ENCODE assay signal across 1 cellular context in the genomic region with DNA sequence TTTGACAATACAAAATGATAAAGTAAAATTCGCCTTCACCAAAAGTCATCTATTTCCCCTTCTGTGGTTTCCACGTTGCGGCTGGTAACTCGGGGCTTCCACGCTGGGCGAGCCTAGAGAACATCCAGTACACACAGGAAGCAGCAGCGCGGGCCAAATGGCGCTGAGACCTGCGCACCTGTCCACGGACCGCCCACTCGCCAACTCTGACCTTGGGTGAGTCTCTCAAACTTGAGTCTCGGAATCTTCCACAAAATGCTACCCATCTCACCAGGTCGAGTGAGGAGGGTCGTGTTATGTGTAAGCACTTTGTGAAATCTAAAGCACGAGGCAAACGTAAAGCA.
TF ChIP-seq lines count a peak whose summit lies in the region.

No MANE protein-coding gene starts in this region.

TF ChIP-seq in K562, 482 proteins besides CTCF, POLR2A, EP300 and RAD21 (continued from another document and continues in another):
- peak; percentile 59 for TF ChIP-seq TAF1 (IDR thresholded peaks at IDR 0.05; ENCODE audit: control insufficient read depth, extremely low read depth, insufficient read depth, low read length, severe bottlenecking)
- TF ChIP-seq, protein P1, sequence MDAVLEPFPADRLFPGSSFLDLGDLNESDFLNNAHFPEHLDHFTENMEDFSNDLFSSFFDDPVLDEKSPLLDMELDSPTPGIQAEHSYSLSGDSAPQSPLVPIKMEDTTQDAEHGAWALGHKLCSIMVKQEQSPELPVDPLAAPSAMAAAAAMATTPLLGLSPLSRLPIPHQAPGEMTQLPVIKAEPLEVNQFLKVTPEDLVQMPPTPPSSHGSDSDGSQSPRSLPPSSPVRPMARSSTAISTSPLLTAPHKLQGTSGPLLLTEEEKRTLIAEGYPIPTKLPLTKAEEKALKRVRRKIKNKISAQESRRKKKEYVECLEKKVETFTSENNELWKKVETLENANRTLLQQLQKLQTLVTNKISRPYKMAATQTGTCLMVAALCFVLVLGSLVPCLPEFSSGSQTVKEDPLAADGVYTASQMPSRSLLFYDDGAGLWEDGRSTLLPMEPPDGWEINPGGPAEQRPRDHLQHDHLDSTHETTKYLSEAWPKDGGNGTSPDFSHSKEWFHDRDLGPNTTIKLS (IDR thresholded peaks at IDR 0.05; ENCODE audit: borderline replicate concordance, low read depth) = no peak
- no peak for TF ChIP-seq PURB (CRISPR knock-in tag; IDR thresholded peaks at IDR 0.05; ENCODE audit: low read depth)
- no peak for TF ChIP-seq ZKSCAN3 (CRISPR knock-in tag; IDR thresholded peaks at IDR 0.05)
- TF ChIP-seq, protein P2, sequence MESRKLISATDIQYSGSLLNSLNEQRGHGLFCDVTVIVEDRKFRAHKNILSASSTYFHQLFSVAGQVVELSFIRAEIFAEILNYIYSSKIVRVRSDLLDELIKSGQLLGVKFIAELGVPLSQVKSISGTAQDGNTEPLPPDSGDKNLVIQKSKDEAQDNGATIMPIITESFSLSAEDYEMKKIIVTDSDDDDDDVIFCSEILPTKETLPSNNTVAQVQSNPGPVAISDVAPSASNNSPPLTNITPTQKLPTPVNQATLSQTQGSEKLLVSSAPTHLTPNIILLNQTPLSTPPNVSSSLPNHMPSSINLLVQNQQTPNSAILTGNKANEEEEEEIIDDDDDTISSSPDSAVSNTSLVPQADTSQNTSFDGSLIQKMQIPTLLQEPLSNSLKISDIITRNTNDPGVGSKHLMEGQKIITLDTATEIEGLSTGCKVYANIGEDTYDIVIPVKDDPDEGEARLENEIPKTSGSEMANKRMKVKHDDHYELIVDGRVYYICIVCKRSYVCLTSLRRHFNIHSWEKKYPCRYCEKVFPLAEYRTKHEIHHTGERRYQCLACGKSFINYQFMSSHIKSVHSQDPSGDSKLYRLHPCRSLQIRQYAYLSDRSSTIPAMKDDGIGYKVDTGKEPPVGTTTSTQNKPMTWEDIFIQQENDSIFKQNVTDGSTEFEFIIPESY (CRISPR knock-in tag; IDR thresholded peaks at IDR 0.05) = no peak
- peak; percentile 46; the same call in 1 of the 2 replicates for TF ChIP-seq SNIP1 (IDR thresholded peaks at IDR 0.05; ENCODE audit: low read depth)
- TF ChIP-seq MXI1 (IDR thresholded peaks at IDR 0.05; ENCODE audit: low read depth, low read length) = 0 out of 2 replicates have a peak, but pooled peaks have one; percentile 10
- no peak for TF ChIP-seq CREB1 (IDR thresholded peaks at IDR 0.05)
- TF ChIP-seq CREB1 (CRISPR knock-in tag; IDR thresholded peaks at IDR 0.05) = no peak
- no peak for TF ChIP-seq TAF9B (IDR thresholded peaks at IDR 0.05; ENCODE audit: partially characterized antibody)
- no peak for TF ChIP-seq KAT2B (IDR thresholded peaks at IDR 0.05; ENCODE audit: low read depth, low read length)
- TF ChIP-seq, protein P3, sequence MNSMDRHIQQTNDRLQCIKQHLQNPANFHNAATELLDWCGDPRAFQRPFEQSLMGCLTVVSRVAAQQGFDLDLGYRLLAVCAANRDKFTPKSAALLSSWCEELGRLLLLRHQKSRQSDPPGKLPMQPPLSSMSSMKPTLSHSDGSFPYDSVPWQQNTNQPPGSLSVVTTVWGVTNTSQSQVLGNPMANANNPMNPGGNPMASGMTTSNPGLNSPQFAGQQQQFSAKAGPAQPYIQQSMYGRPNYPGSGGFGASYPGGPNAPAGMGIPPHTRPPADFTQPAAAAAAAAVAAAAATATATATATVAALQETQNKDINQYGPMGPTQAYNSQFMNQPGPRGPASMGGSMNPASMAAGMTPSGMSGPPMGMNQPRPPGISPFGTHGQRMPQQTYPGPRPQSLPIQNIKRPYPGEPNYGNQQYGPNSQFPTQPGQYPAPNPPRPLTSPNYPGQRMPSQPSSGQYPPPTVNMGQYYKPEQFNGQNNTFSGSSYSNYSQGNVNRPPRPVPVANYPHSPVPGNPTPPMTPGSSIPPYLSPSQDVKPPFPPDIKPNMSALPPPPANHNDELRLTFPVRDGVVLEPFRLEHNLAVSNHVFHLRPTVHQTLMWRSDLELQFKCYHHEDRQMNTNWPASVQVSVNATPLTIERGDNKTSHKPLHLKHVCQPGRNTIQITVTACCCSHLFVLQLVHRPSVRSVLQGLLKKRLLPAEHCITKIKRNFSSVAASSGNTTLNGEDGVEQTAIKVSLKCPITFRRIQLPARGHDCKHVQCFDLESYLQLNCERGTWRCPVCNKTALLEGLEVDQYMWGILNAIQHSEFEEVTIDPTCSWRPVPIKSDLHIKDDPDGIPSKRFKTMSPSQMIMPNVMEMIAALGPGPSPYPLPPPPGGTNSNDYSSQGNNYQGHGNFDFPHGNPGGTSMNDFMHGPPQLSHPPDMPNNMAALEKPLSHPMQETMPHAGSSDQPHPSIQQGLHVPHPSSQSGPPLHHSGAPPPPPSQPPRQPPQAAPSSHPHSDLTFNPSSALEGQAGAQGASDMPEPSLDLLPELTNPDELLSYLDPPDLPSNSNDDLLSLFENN (IDR thresholded peaks at IDR 0.05; ENCODE audit: low read depth in 2 of 2, low read length in 2 of 2) = no peak
- TF ChIP-seq DMBX1 (CRISPR knock-in tag; IDR thresholded peaks at IDR 0.05; ENCODE audit: borderline replicate concordance) = no peak
- TF ChIP-seq, protein P4, sequence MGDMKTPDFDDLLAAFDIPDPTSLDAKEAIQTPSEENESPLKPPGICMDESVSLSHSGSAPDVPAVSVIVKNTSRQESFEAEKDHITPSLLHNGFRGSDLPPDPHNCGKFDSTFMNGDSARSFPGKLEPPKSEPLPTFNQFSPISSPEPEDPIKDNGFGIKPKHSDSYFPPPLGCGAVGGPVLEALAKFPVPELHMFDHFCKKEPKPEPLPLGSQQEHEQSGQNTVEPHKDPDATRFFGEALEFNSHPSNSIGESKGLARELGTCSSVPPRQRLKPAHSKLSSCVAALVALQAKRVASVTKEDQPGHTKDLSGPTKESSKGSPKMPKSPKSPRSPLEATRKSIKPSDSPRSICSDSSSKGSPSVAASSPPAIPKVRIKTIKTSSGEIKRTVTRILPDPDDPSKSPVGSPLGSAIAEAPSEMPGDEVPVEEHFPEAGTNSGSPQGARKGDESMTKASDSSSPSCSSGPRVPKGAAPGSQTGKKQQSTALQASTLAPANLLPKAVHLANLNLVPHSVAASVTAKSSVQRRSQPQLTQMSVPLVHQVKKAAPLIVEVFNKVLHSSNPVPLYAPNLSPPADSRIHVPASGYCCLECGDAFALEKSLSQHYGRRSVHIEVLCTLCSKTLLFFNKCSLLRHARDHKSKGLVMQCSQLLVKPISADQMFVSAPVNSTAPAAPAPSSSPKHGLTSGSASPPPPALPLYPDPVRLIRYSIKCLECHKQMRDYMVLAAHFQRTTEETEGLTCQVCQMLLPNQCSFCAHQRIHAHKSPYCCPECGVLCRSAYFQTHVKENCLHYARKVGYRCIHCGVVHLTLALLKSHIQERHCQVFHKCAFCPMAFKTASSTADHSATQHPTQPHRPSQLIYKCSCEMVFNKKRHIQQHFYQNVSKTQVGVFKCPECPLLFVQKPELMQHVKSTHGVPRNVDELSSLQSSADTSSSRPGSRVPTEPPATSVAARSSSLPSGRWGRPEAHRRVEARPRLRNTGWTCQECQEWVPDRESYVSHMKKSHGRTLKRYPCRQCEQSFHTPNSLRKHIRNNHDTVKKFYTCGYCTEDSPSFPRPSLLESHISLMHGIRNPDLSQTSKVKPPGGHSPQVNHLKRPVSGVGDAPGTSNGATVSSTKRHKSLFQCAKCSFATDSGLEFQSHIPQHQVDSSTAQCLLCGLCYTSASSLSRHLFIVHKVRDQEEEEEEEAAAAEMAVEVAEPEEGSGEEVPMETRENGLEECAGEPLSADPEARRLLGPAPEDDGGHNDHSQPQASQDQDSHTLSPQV (IDR thresholded peaks at IDR 0.05) = peak; percentile 64; the same call in 1 of the 2 replicates
- TF ChIP-seq ERF (CRISPR knock-in tag; IDR thresholded peaks at IDR 0.05) = no peak
- no peak for TF ChIP-seq NCOA6 (IDR thresholded peaks at IDR 0.05)
- no peak for TF ChIP-seq KAT8 (IDR thresholded peaks at IDR 0.05; ENCODE audit: low read depth)
- TF ChIP-seq YBX1 (IDR thresholded peaks at IDR 0.05) = no peak
- TF ChIP-seq ZNF124 (CRISPR knock-in tag; IDR thresholded peaks at IDR 0.05) = no peak
- TF ChIP-seq, protein P5, sequence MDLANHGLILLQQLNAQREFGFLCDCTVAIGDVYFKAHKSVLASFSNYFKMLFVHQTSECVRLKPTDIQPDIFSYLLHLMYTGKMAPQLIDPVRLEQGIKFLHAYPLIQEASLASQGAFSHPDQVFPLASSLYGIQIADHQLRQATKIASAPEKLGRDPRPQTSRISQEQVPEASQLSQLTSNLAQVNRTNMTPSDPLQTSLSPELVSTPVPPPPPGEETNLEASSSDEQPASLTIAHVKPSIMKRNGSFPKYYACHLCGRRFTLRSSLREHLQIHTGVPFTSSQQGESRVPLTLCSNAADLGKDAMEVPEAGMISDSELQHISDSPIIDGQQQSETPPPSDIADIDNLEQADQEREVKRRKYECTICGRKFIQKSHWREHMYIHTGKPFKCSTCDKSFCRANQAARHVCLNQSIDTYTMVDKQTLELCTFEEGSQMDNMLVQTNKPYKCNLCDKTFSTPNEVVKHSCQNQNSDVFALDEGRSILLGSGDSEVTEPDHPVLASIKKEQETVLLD (IDR thresholded peaks at IDR 0.05) = peak; percentile 68; the same call in 1 of the 2 replicates
- no peak for TF ChIP-seq ZNF239 (CRISPR knock-in tag; IDR thresholded peaks at IDR 0.05)
- TF ChIP-seq ZC3H11A (IDR thresholded peaks at IDR 0.05; ENCODE audit: low read depth, low read length) = no peak
- TF ChIP-seq ZNF75A (CRISPR knock-in tag; IDR thresholded peaks at IDR 0.05) = no peak
- TF ChIP-seq CBX3 (IDR thresholded peaks at IDR 0.05; ENCODE audit: borderline replicate concordance in 1 of 2, low read length in 2 of 2) = no peak
- TF ChIP-seq ZEB2 (IDR thresholded peaks at IDR 0.05) = peak; percentile 17; the same call in 1 of the 2 replicates
- 0 out of 2 replicates have a peak, but pooled peaks have one; percentile 13 for TF ChIP-seq CREM (IDR thresholded peaks at IDR 0.05; ENCODE audit: low read depth)
- TF ChIP-seq, protein P6, sequence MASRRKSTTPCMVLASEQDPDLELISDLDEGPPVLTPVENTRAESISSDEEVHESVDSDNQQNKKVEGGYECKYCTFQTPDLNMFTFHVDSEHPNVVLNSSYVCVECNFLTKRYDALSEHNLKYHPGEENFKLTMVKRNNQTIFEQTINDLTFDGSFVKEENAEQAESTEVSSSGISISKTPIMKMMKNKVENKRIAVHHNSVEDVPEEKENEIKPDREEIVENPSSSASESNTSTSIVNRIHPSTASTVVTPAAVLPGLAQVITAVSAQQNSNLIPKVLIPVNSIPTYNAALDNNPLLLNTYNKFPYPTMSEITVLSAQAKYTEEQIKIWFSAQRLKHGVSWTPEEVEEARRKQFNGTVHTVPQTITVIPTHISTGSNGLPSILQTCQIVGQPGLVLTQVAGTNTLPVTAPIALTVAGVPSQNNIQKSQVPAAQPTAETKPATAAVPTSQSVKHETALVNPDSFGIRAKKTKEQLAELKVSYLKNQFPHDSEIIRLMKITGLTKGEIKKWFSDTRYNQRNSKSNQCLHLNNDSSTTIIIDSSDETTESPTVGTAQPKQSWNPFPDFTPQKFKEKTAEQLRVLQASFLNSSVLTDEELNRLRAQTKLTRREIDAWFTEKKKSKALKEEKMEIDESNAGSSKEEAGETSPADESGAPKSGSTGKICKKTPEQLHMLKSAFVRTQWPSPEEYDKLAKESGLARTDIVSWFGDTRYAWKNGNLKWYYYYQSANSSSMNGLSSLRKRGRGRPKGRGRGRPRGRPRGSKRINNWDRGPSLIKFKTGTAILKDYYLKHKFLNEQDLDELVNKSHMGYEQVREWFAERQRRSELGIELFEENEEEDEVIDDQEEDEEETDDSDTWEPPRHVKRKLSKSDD (conservative IDR thresholded peaks at IDR 0.05; ENCODE audit: low read length) = no peak
- no peak for TF ChIP-seq NR4A1 (CRISPR knock-in tag; IDR thresholded peaks at IDR 0.05)
- 0 out of 2 replicates have a peak, but pooled peaks have one; percentile 7 for TF ChIP-seq NR4A1 (tag; IDR thresholded peaks at IDR 0.05)
- TF ChIP-seq, protein P7, sequence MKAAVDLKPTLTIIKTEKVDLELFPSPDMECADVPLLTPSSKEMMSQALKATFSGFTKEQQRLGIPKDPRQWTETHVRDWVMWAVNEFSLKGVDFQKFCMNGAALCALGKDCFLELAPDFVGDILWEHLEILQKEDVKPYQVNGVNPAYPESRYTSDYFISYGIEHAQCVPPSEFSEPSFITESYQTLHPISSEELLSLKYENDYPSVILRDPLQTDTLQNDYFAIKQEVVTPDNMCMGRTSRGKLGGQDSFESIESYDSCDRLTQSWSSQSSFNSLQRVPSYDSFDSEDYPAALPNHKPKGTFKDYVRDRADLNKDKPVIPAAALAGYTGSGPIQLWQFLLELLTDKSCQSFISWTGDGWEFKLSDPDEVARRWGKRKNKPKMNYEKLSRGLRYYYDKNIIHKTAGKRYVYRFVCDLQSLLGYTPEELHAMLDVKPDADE (conservative IDR thresholded peaks at IDR 0.05; ENCODE audit: control insufficient read depth, low read depth, low read length) = no peak; the same call in 1 of the 2 replicates
- no peak for TF ChIP-seq ZNF134 (CRISPR knock-in tag; conservative IDR thresholded peaks at IDR 0.05)
- TF ChIP-seq ARNT (IDR thresholded peaks at IDR 0.05) = 0 out of 4 replicates have a peak, but pooled peaks of 1 of the 2 experiments have one; percentile 10
- TF ChIP-seq, protein P8, sequence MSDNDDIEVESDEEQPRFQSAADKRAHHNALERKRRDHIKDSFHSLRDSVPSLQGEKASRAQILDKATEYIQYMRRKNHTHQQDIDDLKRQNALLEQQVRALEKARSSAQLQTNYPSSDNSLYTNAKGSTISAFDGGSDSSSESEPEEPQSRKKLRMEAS (CRISPR knock-in tag; IDR thresholded peaks at IDR 0.05) = 0 out of 2 replicates have a peak, but pooled peaks have one; percentile 35
- TF ChIP-seq BCL6 (CRISPR knock-in tag; IDR thresholded peaks at IDR 0.05) = no peak
- TF ChIP-seq POU5F1 (IDR thresholded peaks at IDR 0.05; ENCODE audit: borderline replicate concordance, low read depth, low read length, partially characterized antibody) = no peak
- no peak for TF ChIP-seq RBM39 (optimal IDR thresholded peaks at IDR 0.05; ENCODE audit: low read depth, low read length)
- TF ChIP-seq GTF2E2 (tag; IDR thresholded peaks at IDR 0.05) = 0 out of 2 replicates have a peak, but pooled peaks have one; percentile 65
- no peak for TF ChIP-seq ZC3H8 (IDR thresholded peaks at IDR 0.05)
- TF ChIP-seq MCM7 (IDR thresholded peaks at IDR 0.05) = no peak
- TF ChIP-seq, protein P9, sequence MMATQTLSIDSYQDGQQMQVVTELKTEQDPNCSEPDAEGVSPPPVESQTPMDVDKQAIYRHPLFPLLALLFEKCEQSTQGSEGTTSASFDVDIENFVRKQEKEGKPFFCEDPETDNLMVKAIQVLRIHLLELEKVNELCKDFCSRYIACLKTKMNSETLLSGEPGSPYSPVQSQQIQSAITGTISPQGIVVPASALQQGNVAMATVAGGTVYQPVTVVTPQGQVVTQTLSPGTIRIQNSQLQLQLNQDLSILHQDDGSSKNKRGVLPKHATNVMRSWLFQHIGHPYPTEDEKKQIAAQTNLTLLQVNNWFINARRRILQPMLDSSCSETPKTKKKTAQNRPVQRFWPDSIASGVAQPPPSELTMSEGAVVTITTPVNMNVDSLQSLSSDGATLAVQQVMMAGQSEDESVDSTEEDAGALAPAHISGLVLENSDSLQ (IDR thresholded peaks at IDR 0.05) = no peak
- TF ChIP-seq NR2C1 (IDR thresholded peaks at IDR 0.05) = no peak; the same call in 1 of the 2 replicates
- TF ChIP-seq NR2C1 (tag; IDR thresholded peaks at IDR 0.05) = peak; percentile 48; the same call in 1 of the 2 replicates
- no peak for TF ChIP-seq DPF2 (IDR thresholded peaks at IDR 0.05)
- TF ChIP-seq, protein P10, sequence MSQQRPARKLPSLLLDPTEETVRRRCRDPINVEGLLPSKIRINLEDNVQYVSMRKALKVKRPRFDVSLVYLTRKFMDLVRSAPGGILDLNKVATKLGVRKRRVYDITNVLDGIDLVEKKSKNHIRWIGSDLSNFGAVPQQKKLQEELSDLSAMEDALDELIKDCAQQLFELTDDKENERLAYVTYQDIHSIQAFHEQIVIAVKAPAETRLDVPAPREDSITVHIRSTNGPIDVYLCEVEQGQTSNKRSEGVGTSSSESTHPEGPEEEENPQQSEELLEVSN (IDR thresholded peaks at IDR 0.05; ENCODE audit: borderline replicate concordance in 1 of 2, extremely low read depth in 1 of 2, insufficient read depth in 1 of 2, insufficient read length in 1 of 2, low read depth in 1 of 2, low read length in 1 of 2, poor library complexity in 1 of 2, severe bottlenecking in 1 of 2) = peak in 1 of 2 experiments; percentile 48
